Comparison of ENCODE assay signal across 12 cellular contexts in the genomic region with DNA sequence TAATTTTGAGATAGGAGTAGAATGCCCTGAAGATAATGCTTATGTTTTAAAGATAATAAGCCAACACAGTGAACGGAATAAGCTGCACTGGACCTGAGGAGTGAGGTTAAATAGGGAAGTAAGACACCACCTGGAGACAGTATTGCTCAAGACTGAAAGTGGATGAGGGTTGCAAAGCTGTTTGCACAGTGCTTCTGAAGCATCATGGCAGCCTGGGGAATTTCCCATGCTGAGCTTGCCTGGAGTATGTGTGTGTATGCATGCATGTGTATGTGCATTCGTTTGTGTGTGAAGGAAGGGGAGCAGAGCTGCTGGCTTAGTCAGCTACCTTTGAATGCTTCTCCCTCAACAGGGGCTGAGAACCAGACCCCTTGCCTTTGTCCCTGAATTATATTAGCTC. TPM values are rescaled to one million over a fixed set of nuclear protein-coding genes. Genes with fewer than 3 reads are reported as not detected.
DNase-seq lines count a peak whose midpoint lies in the region; ATAC-seq and TF ChIP-seq lines count a peak whose summit lies in the region.
"Had no signal": no experiment of that assay in that cellular context is flagged by ENCODE, and none has a peak within 500 bp of the region (broad histone marks: within the 10 kb centered on the region; RNA-seq: fewer than 3 reads in every experiment).

No MANE protein-coding gene starts in this region.

- TF ChIP-seq RAD21 in SK-N-SH (IDR thresholded peaks at IDR 0.05; ENCODE audit: low read length), result no peak

- no peak for TF ChIP-seq CTCF in SK-N-SH (IDR thresholded peaks at IDR 0.05)

- H3K9me3 ChIP-seq in SK-N-SH, result no peaks in the 10 kb centered on the region

- no peak overlapping the region for H3K4me2 ChIP-seq in SK-N-SH

- ATAC-seq in GM18517 (IDR thresholded peaks at IDR 0.05; ENCODE audit: unreplicated experiment), result peak; percentile 99
- ATAC-seq in GM21447 (IDR thresholded peaks at IDR 0.05; ENCODE audit: unreplicated experiment), result peak; percentile 96
- peak; percentile 84 for ATAC-seq in HG03280 (IDR thresholded peaks at IDR 0.05; ENCODE audit: unreplicated experiment)
- ATAC-seq in esophagus mucosa, result peak; percentile 35
- no peak for ATAC-seq in stimulated activated effector memory CD8-positive, alpha-beta T cell treated with anti-CD3 and anti-CD28 coated beads, Interleukin-12 subunit alpha, Interleukin-12 subunit beta, amount 100 ng/mL, for 72 hours

- DNase-seq in NCI-H446 (lab: John Stamatoyannopoulos, UW) (no peak), SK-N-SH (no peak), NCI-H1694 (lab: John Stamatoyannopoulos, UW) (no peak)
- DNase-seq in stimulated activated effector memory CD8-positive, alpha-beta T cell treated with anti-CD3 and anti-CD28 coated beads, Interleukin-12 subunit alpha, Interleukin-12 subunit beta, amount 100 ng/mL, for 72 hours (ENCODE audit: low spot score in 2 of 2), result no peak
- DNase-seq: activated CD8-positive, alpha-beta memory T cell treated with anti-CD3 and anti-CD28 coated beads, Interleukin-2, amount 50 U/mL, for 4 hours; islet precursor cell had no signal

- no peaks in the 10 kb centered on the region for H3K79me2 ChIP-seq in SK-N-SH (ENCODE audit: insufficient read depth)

- no peak overlapping the region for H3K4me3 ChIP-seq in SK-N-SH (ENCODE audit: low read depth in 2 of 2, low read length in 1 of 2)

- no peaks in the 10 kb centered on the region for H3K9me2 ChIP-seq in SK-N-SH

- no peak overlapping the region for H3K27ac Mint-ChIP-seq in stimulated activated effector memory CD8-positive, alpha-beta T cell treated with anti-CD3 and anti-CD28 coated beads, Interleukin-12 subunit alpha, Interleukin-12 subunit beta, amount 100 ng/mL, for 72 hours
- H3K27ac Mint-ChIP-seq: dendritic cell treated with granulocyte-macrophage colony-stimulating factor and Interleukin-4, amounts not matched to agents 40 ng/mL and 50 ng/mL, for 4 days had no signal

- no peak overlapping the region for H2AFZ ChIP-seq in SK-N-SH (ENCODE audit: low read depth)

- no peak for TF ChIP-seq EP300 in SK-N-SH (IDR thresholded peaks at IDR 0.05; ENCODE audit: borderline replicate concordance in 1 of 2, low read depth in 1 of 2, low read length in 1 of 2)

- H3K27ac ChIP-seq in SK-N-SH (ENCODE audit: low read depth in 2 of 2, low read length in 1 of 2), result no peak overlapping the region
- H3K27ac ChIP-seq: RWPE1 had no signal

- H3K4me1 Mint-ChIP-seq in stimulated activated effector memory CD8-positive, alpha-beta T cell treated with anti-CD3 and anti-CD28 coated beads, Interleukin-12 subunit alpha, Interleukin-12 subunit beta, amount 100 ng/mL, for 72 hours, result no peaks in the 10 kb centered on the region

- H3K36me3 ChIP-seq in SK-N-SH (replicated peaks in 1 of 2; ENCODE audit: control insufficient read depth in 1 of 2, insufficient read depth in 2 of 2, low read length in 1 of 2), result no peaks in the 10 kb centered on the region

- no peaks in the 10 kb centered on the region for H4K20me1 ChIP-seq in SK-N-SH (ENCODE audit: insufficient read depth)

- CTCF ChIA-PET in SK-N-SH (lab: Yijun Ruan, JAX), result interaction anchor here (1.0 to 3.4 kb wide), 2 partner anchors 8 to 17 kb away, joined by 3 to 17 read pairs; no protein-coding TSS in a partner anchor

- no peak overlapping the region for H3K4me3 Mint-ChIP-seq in stimulated activated effector memory CD8-positive, alpha-beta T cell treated with anti-CD3 and anti-CD28 coated beads, Interleukin-12 subunit alpha, Interleukin-12 subunit beta, amount 100 ng/mL, for 72 hours
- H3K4me3 Mint-ChIP-seq: dendritic cell treated with granulocyte-macrophage colony-stimulating factor and Interleukin-4, amounts not matched to agents 40 ng/mL and 50 ng/mL, for 4 days had no signal

- no peaks in the 10 kb centered on the region for H3F3A ChIP-seq in SK-N-SH (replicated peaks; ENCODE audit: insufficient read depth)

- H3K27me3 ChIP-seq in SK-N-SH (ENCODE audit: insufficient read depth), result no peaks in the 10 kb centered on the region

- 68% methylated on average over 2 of the region's 2 CpGs for WGBS in SK-N-SH (ENCODE audit: low lambda C conversion rate)

- no peaks in the 10 kb centered on the region; a peak in 3 of 4 replicates for H3K4me1 ChIP-seq in SK-N-SH (ENCODE audit: control insufficient read depth in 1 of 2, insufficient read depth in 2 of 2, low read depth in 1 of 2, low read length in 1 of 2)

- H3K9ac ChIP-seq in SK-N-SH, result no peak overlapping the region

- H3K9me3 Mint-ChIP-seq in stimulated activated effector memory CD8-positive, alpha-beta T cell treated with anti-CD3 and anti-CD28 coated beads, Interleukin-12 subunit alpha, Interleukin-12 subunit beta, amount 100 ng/mL, for 72 hours, result no peaks in the 10 kb centered on the region
- H3K9me3 Mint-ChIP-seq: dendritic cell treated with granulocyte-macrophage colony-stimulating factor and Interleukin-4, amounts not matched to agents 40 ng/mL and 50 ng/mL, for 4 days had no signal

- no peaks in the 10 kb centered on the region for H3K36me3 Mint-ChIP-seq in stimulated activated effector memory CD8-positive, alpha-beta T cell treated with anti-CD3 and anti-CD28 coated beads, Interleukin-12 subunit alpha, Interleukin-12 subunit beta, amount 100 ng/mL, for 72 hours

- POLR2A ChIA-PET in SK-N-SH (lab: Yijun Ruan, JAX), result no interaction called here

TF ChIP-seq in SK-N-SH, 30 proteins besides CTCF, POLR2A, EP300 and RAD21:
- TF ChIP-seq NRF1 (IDR thresholded peaks at IDR 0.05; ENCODE audit: low read depth, low read length) (no peak), RCOR1 (IDR thresholded peaks at IDR 0.05; ENCODE audit: low read length) (no peak)

RNA-seq across cellular contexts. Expression of a gene that starts 35.8 kb away (rescaled TPM):
- 5.8 TPM for total RNA-seq in esophagus mucosa
- polyA plus RNA-seq in SK-N-SH (2012; rRNA removed), result 12.8 and 16.1 TPM in 2 replicates
- 11.9 and 14.0 TPM in 2 replicates for polyA plus RNA-seq in SK-N-SH (2012; cell fraction: cytosol; rRNA removed)
- polyA plus RNA-seq in SK-N-SH (2012; cell fraction: nucleus; rRNA removed), result 58.3 and 79.5 TPM in 2 replicates
